Comparison of ENCODE assay signal across 23 cellular contexts in the genomic region with DNA sequence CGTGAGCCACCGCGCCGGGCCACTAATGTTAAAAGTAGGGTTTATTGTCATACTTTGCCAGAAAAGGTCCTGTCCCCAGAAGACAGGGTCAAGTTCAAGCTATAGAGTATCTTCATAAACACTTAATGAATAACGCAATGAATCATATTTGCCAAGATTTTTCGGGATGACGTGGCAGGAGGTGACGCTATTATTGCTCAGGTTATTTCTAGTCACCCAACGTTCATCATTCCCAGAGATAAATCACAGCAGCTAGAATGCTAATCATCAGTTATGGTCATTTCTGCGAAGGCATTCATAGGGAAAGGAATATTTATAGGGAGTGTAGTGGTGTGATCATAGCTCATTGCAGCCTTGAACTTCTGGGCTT. TPM values are rescaled to one million over a fixed set of nuclear protein-coding genes. Genes with fewer than 3 reads are reported as not detected.
DNase-seq lines count a peak whose midpoint lies in the region; ATAC-seq and FAIRE-seq lines count a peak whose summit lies in the region.
"Had no signal": no experiment of that assay in that cellular context is flagged by ENCODE, and none has a peak within 500 bp of the region (broad histone marks: within the 10 kb centered on the region; RNA-seq: fewer than 3 reads in every experiment).

No MANE protein-coding gene starts in this region.

- peak; percentile 41 for DNase-seq in 8988T
- DNase-seq in HPDE6-E6E7 (ENCODE audit: extremely low spot score): peak; percentile 92
- peak; percentile 95 for DNase-seq in RCC 7860 (ENCODE audit: low spot score)
- DNase-seq in NCI-H1694 (lab: John Stamatoyannopoulos, UW): no peak
- no peak for DNase-seq in cerebellum (ENCODE audit: low spot score)
- DNase-seq in UCSD-AML1 (lab: John Stamatoyannopoulos, UW; ENCODE audit: unreplicated experiment): no peak
- no peak for DNase-seq in NCI-H1105 treated with DMSO at 0.1 percent for 48 hours (lab: John Stamatoyannopoulos, UW)
- DNase-seq: activated CD4-positive, CD25-positive, alpha-beta regulatory T cell treated with anti-CD3 and anti-CD28 coated beads, Interleukin-2, amount 50 U/mL, for 72 hours; GF-D8; left cardiac atrium; NCI-H1930; NCI-H446 treated with DMSO at 0.1 percent for 48 hours; SK-N-SH; stimulated activated CD4-positive, alpha-beta T cell treated with anti-CD3 and anti-CD28 coated beads, Interleukin-4, amount 100 ng/mL, for 4 hours; T-helper 9 cell had no signal

- FAIRE-seq in RCC 7860 (lab: Jason Lieb, UNC): peak; percentile 85
- FAIRE-seq: colon, endothelial cell of umbilical vein, frontal cortex, GM12878, H1 had no signal

- peak; percentile 84 for ATAC-seq in esophagus mucosa
- ATAC-seq: activated naive CD4-positive, alpha-beta T cell treated with anti-CD3 and anti-CD28 coated beads, Interleukin-2, amount 50 U/mL, for 72 hours; GM12878; left cardiac atrium had no signal

RNA-seq across cellular contexts. Expression of gene TMC5, which starts 2.0 kb away (rescaled TPM):
- total RNA-seq in esophagus mucosa (5.0 TPM), cerebellum (0.36 TPM)
- total RNA-seq: activated naive CD4-positive, alpha-beta T cell treated with anti-CD3 and anti-CD28 coated beads, Interleukin-2, amount 50 U/mL, for 72 hours; endothelial cell of umbilical vein; GM12878; vagina had no signal

Comparison
In these comparisons a context has a peak if more than half of its experiments do, and no peak if none do; other contexts are left out.
1. DNase-seq: peak in 8988T (single experiment), HPDE6-E6E7 (single experiment) and RCC 7860 (single experiment); none in NCI-H1694 (single experiment), cerebellum (single experiment), UCSD-AML1 (single experiment) and NCI-H1105 treated with DMSO at 0.1 percent for 48 hours (single experiment).